In the genomic region with DNA sequence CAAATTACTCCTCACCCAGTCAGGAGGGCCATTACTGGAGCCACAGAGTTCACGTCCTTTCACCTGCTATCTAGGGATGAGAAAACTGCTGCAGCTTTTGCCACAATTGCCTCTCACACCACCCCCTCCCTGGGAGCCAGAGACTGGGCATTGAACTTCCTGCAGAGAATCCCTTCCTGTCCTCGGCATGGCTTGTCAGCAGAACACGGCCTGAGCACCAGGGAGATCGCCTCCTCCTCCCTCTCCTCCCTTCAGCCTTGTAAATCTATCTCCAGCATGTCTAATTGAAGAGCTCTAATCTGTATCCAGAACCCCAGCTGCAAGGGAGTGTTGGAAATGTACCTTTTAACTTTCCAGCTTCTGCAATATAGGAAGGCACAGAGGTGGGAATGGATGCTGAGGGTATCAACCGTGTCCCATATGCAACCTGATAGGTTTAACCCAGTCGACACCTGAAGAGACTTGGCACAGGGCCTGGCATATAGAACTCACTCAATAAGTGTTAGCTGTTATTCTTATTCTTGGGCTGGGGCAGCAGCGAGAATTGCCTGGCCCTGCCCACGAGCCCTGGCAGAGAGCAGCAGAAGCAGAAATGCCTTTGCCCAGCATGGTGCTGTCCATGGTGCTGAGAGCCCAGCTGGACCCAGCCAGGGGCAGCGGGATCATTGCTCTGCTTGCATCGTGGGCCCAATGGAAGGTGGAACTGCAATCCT, we compare ENCODE assay signal across 1 cellular context.
TF ChIP-seq lines count a peak whose summit lies in the region.

No MANE protein-coding gene starts in this region.

TF ChIP-seq in HepG2, 621 proteins besides CTCF, POLR2A, EP300 and RAD21 (continued from another document and continues in another):
- TF ChIP-seq, protein P1, sequence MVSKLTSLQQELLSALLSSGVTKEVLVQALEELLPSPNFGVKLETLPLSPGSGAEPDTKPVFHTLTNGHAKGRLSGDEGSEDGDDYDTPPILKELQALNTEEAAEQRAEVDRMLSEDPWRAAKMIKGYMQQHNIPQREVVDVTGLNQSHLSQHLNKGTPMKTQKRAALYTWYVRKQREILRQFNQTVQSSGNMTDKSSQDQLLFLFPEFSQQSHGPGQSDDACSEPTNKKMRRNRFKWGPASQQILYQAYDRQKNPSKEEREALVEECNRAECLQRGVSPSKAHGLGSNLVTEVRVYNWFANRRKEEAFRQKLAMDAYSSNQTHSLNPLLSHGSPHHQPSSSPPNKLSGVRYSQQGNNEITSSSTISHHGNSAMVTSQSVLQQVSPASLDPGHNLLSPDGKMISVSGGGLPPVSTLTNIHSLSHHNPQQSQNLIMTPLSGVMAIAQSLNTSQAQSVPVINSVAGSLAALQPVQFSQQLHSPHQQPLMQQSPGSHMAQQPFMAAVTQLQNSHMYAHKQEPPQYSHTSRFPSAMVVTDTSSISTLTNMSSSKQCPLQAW (CRISPR knock-in tag; IDR thresholded peaks at IDR 0.05), result 0 out of 2 replicates have a peak, but pooled peaks have one; percentile 33
- TF ChIP-seq, protein P2, sequence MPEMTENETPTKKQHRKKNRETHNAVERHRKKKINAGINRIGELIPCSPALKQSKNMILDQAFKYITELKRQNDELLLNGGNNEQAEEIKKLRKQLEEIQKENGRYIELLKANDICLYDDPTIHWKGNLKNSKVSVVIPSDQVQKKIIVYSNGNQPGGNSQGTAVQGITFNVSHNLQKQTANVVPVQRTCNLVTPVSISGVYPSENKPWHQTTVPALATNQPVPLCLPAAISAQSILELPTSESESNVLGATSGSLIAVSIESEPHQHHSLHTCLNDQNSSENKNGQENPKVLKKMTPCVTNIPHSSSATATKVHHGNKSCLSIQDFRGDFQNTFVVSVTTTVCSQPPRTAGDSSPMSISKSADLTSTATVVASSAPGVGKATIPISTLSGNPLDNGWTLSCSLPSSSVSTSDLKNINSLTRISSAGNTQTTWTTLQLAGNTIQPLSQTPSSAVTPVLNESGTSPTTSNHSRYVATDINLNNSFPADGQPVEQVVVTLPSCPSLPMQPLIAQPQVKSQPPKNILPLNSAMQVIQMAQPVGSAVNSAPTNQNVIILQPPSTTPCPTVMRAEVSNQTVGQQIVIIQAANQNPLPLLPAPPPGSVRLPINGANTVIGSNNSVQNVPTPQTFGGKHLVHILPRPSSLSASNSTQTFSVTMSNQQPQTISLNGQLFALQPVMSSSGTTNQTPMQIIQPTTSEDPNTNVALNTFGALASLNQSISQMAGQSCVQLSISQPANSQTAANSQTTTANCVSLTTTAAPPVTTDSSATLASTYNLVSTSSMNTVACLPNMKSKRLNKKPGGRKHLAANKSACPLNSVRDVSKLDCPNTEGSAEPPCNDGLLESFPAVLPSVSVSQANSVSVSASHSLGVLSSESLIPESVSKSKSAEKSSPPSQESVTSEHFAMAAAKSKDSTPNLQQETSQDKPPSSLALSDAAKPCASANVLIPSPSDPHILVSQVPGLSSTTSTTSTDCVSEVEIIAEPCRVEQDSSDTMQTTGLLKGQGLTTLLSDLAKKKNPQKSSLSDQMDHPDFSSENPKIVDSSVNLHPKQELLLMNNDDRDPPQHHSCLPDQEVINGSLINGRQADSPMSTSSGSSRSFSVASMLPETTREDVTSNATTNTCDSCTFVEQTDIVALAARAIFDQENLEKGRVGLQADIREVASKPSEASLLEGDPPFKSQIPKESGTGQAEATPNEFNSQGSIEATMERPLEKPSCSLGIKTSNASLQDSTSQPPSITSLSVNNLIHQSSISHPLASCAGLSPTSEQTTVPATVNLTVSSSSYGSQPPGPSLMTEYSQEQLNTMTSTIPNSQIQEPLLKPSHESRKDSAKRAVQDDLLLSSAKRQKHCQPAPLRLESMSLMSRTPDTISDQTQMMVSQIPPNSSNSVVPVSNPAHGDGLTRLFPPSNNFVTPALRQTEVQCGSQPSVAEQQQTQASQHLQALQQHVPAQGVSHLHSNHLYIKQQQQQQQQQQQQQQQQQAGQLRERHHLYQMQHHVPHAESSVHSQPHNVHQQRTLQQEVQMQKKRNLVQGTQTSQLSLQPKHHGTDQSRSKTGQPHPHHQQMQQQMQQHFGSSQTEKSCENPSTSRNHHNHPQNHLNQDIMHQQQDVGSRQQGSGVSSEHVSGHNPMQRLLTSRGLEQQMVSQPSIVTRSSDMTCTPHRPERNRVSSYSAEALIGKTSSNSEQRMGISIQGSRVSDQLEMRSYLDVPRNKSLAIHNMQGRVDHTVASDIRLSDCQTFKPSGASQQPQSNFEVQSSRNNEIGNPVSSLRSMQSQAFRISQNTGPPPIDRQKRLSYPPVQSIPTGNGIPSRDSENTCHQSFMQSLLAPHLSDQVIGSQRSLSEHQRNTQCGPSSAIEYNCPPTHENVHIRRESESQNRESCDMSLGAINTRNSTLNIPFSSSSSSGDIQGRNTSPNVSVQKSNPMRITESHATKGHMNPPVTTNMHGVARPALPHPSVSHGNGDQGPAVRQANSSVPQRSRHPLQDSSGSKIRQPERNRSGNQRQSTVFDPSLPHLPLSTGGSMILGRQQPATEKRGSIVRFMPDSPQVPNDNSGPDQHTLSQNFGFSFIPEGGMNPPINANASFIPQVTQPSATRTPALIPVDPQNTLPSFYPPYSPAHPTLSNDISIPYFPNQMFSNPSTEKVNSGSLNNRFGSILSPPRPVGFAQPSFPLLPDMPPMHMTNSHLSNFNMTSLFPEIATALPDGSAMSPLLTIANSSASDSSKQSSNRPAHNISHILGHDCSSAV (CRISPR knock-in tag; IDR thresholded peaks at IDR 0.05; ENCODE audit: borderline replicate concordance), result no peak
- TF ChIP-seq ZNF598 (CRISPR knock-in tag; IDR thresholded peaks at IDR 0.05; ENCODE audit: borderline replicate concordance) (no peak; the same call in 1 of the 2 replicates), MATR3 (CRISPR knock-in tag; IDR thresholded peaks at IDR 0.05) (no peak), NFATC3 (CRISPR knock-in tag; IDR thresholded peaks at IDR 0.05) (0 out of 2 replicates have a peak, but pooled peaks have one; percentile 45), MEIS1 (CRISPR knock-in tag; IDR thresholded peaks at IDR 0.05; ENCODE audit: borderline replicate concordance) (no peak; the same call in 1 of the 2 replicates), SRY (CRISPR knock-in tag; IDR thresholded peaks at IDR 0.05) (peak; percentile 95), ZNF552 (CRISPR knock-in tag; IDR thresholded peaks at IDR 0.05; ENCODE audit: borderline replicate concordance) (no peak), POLR2AphosphoS2 (IDR thresholded peaks at IDR 0.05; ENCODE audit: low read depth, low read length) (no peak), ZNF724P (CRISPR knock-in tag; IDR thresholded peaks at IDR 0.05; ENCODE audit: borderline replicate concordance) (0 out of 2 replicates have a peak, but pooled peaks have one; percentile 56), DNMT3B (CRISPR knock-in tag; conservative IDR thresholded peaks at IDR 0.05) (peak; percentile 92; the same call in 1 of the 2 replicates), FLYWCH1 (CRISPR knock-in tag; IDR thresholded peaks at IDR 0.05) (0 out of 2 replicates have a peak, but pooled peaks have one; percentile 83), HES4 (CRISPR knock-in tag; IDR thresholded peaks at IDR 0.05; ENCODE audit: borderline replicate concordance) (peak; percentile 95), NFIC (IDR thresholded peaks at IDR 0.05; ENCODE audit: low read length) (no peak), ZBTB21 (CRISPR knock-in tag; IDR thresholded peaks at IDR 0.05) (no peak; the same call in 1 of the 2 replicates), RFX3 (CRISPR knock-in tag; IDR thresholded peaks at IDR 0.05) (peak; percentile 42; the same call in 1 of the 2 replicates), ZNF644 (CRISPR knock-in tag; IDR thresholded peaks at IDR 0.05; ENCODE audit: low read depth) (peak; percentile 66), ZFX (CRISPR knock-in tag; IDR thresholded peaks at IDR 0.05; ENCODE audit: low read depth) (no peak), FOXK1 (CRISPR knock-in tag; IDR thresholded peaks at IDR 0.05; ENCODE audit: borderline replicate concordance, low read depth) (peak; percentile 71; the same call in 1 of the 2 replicates)
- TF ChIP-seq, protein P3, sequence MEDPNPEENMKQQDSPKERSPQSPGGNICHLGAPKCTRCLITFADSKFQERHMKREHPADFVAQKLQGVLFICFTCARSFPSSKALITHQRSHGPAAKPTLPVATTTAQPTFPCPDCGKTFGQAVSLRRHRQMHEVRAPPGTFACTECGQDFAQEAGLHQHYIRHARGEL (CRISPR knock-in tag; IDR thresholded peaks at IDR 0.05), result no peak
- TF ChIP-seq, protein P4, sequence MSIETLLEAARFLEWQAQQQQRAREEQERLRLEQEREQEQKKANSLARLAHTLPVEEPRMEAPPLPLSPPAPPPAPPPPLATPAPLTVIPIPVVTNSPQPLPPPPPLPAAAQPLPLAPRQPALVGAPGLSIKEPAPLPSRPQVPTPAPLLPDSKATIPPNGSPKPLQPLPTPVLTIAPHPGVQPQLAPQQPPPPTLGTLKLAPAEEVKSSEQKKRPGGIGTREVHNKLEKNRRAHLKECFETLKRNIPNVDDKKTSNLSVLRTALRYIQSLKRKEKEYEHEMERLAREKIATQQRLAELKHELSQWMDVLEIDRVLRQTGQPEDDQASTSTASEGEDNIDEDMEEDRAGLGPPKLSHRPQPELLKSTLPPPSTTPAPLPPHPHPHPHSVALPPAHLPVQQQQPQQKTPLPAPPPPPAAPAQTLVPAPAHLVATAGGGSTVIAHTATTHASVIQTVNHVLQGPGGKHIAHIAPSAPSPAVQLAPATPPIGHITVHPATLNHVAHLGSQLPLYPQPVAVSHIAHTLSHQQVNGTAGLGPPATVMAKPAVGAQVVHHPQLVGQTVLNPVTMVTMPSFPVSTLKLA (IDR thresholded peaks at IDR 0.05), result no peak
- TF ChIP-seq, protein P5, sequence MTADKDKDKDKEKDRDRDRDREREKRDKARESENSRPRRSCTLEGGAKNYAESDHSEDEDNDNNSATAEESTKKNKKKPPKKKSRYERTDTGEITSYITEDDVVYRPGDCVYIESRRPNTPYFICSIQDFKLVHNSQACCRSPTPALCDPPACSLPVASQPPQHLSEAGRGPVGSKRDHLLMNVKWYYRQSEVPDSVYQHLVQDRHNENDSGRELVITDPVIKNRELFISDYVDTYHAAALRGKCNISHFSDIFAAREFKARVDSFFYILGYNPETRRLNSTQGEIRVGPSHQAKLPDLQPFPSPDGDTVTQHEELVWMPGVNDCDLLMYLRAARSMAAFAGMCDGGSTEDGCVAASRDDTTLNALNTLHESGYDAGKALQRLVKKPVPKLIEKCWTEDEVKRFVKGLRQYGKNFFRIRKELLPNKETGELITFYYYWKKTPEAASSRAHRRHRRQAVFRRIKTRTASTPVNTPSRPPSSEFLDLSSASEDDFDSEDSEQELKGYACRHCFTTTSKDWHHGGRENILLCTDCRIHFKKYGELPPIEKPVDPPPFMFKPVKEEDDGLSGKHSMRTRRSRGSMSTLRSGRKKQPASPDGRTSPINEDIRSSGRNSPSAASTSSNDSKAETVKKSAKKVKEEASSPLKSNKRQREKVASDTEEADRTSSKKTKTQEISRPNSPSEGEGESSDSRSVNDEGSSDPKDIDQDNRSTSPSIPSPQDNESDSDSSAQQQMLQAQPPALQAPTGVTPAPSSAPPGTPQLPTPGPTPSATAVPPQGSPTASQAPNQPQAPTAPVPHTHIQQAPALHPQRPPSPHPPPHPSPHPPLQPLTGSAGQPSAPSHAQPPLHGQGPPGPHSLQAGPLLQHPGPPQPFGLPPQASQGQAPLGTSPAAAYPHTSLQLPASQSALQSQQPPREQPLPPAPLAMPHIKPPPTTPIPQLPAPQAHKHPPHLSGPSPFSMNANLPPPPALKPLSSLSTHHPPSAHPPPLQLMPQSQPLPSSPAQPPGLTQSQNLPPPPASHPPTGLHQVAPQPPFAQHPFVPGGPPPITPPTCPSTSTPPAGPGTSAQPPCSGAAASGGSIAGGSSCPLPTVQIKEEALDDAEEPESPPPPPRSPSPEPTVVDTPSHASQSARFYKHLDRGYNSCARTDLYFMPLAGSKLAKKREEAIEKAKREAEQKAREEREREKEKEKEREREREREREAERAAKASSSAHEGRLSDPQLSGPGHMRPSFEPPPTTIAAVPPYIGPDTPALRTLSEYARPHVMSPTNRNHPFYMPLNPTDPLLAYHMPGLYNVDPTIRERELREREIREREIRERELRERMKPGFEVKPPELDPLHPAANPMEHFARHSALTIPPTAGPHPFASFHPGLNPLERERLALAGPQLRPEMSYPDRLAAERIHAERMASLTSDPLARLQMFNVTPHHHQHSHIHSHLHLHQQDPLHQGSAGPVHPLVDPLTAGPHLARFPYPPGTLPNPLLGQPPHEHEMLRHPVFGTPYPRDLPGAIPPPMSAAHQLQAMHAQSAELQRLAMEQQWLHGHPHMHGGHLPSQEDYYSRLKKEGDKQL (CRISPR knock-in tag; IDR thresholded peaks at IDR 0.05; ENCODE audit: low read depth), result no peak
- TF ChIP-seq, protein P6, sequence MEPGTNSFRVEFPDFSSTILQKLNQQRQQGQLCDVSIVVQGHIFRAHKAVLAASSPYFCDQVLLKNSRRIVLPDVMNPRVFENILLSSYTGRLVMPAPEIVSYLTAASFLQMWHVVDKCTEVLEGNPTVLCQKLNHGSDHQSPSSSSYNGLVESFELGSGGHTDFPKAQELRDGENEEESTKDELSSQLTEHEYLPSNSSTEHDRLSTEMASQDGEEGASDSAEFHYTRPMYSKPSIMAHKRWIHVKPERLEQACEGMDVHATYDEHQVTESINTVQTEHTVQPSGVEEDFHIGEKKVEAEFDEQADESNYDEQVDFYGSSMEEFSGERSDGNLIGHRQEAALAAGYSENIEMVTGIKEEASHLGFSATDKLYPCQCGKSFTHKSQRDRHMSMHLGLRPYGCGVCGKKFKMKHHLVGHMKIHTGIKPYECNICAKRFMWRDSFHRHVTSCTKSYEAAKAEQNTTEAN (CRISPR knock-in tag; conservative IDR thresholded peaks at IDR 0.05), result peak; percentile 90
- TF ChIP-seq, protein P7, sequence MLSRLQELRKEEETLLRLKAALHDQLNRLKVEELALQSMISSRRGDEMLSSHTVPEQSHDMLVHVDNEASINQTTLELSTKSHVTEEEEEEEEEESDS (CRISPR knock-in tag; IDR thresholded peaks at IDR 0.05; ENCODE audit: borderline replicate concordance), result no peak
- TF ChIP-seq, protein P8, sequence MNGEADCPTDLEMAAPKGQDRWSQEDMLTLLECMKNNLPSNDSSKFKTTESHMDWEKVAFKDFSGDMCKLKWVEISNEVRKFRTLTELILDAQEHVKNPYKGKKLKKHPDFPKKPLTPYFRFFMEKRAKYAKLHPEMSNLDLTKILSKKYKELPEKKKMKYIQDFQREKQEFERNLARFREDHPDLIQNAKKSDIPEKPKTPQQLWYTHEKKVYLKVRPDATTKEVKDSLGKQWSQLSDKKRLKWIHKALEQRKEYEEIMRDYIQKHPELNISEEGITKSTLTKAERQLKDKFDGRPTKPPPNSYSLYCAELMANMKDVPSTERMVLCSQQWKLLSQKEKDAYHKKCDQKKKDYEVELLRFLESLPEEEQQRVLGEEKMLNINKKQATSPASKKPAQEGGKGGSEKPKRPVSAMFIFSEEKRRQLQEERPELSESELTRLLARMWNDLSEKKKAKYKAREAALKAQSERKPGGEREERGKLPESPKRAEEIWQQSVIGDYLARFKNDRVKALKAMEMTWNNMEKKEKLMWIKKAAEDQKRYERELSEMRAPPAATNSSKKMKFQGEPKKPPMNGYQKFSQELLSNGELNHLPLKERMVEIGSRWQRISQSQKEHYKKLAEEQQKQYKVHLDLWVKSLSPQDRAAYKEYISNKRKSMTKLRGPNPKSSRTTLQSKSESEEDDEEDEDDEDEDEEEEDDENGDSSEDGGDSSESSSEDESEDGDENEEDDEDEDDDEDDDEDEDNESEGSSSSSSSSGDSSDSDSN (CRISPR knock-in tag; IDR thresholded peaks at IDR 0.05), result no peak
